ENCODE assay signal across 31 cellular contexts in the genomic region with DNA sequence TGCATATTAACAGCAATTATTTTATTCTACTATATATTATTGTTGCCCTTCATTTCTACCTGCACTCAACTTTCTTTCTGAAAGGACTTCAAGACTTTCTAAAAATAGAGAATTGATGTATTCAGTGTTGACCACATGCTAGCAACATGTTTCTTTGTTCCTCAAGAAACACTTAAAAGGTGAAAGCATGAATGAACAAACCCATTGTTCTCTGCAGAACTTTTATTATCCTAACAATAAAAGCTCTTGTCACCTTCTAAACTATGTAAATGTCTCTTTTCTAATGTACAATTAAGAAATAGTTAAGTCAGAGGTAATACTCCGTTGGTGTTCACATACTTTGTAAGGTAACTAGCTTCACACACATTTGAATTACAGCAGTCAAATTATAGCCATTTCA.
"Had no signal": no experiment of that assay in that cellular context is flagged by ENCODE, and none has a peak within 500 bp of the region (broad histone marks: within the 10 kb centered on the region; RNA-seq: fewer than 3 reads in every experiment).

No MANE protein-coding gene starts in this region.

- H3K27ac ChIP-seq: adrenal gland, body of pancreas, colonic mucosa, gastrocnemius medialis, left ventricle myocardium inferior, neural progenitor cell, parathyroid adenoma, right atrium auricular region, suprapubic skin, tibial artery, upper lobe of right lung had no signal

- H3K4me1 ChIP-seq: adrenal gland, body of pancreas, colonic mucosa, gastrocnemius medialis, left ventricle myocardium inferior, neural progenitor cell, parathyroid adenoma, right atrium auricular region, suprapubic skin, tibial artery, upper lobe of right lung had no signal

- H3K36me3 Mint-ChIP-seq: activated CD8-positive, alpha-beta memory T cell treated with anti-CD3 and anti-CD28 coated beads, Interleukin-2, amount 10 ng/mL, durations not matched to agents 7 days and 5 days; activated naive CD8-positive, alpha-beta T cell treated with anti-CD3 and anti-CD28 coated beads for 36 hours; natural killer cell; neural progenitor cell had no signal

- ATAC-seq: activated CD8-positive, alpha-beta memory T cell treated with anti-CD3 and anti-CD28 coated beads, Interleukin-2, amount 10 ng/mL, durations not matched to agents 7 days and 5 days; activated CD8-positive, alpha-beta T cell treated with anti-CD3 and anti-CD28 coated beads for 36 hours; body of pancreas; gastrocnemius medialis; natural killer cell; upper lobe of right lung had no signal

- H3K27me3 Mint-ChIP-seq: activated B cell treated with CpG ODN at 0.5 μM for 24 hours; activated CD8-positive, alpha-beta memory T cell treated with anti-CD3 and anti-CD28 coated beads, Interleukin-2, amount 10 ng/mL, durations not matched to agents 7 days and 5 days; activated CD8-positive, alpha-beta T cell treated with anti-CD3 and anti-CD28 coated beads for 36 hours; activated naive CD8-positive, alpha-beta T cell treated with anti-CD3 and anti-CD28 coated beads for 36 hours had no signal

- H3K27me3 ChIP-seq: adrenal gland, body of pancreas, colonic mucosa, gastrocnemius medialis, neural progenitor cell, right atrium auricular region, suprapubic skin, tibial artery, upper lobe of right lung had no signal

- H3K4me1 Mint-ChIP-seq: activated B cell treated with CpG ODN at 0.5 μM for 24 hours; activated CD8-positive, alpha-beta memory T cell treated with anti-CD3 and anti-CD28 coated beads, Interleukin-2, amount 10 ng/mL, durations not matched to agents 7 days and 5 days; activated naive CD8-positive, alpha-beta T cell treated with anti-CD3 and anti-CD28 coated beads for 36 hours; natural killer cell had no signal

- H3K4me3 Mint-ChIP-seq: activated B cell treated with CpG ODN at 0.5 μM for 24 hours; activated CD8-positive, alpha-beta memory T cell treated with anti-CD3 and anti-CD28 coated beads, Interleukin-2, amount 10 ng/mL, durations not matched to agents 7 days and 5 days; activated CD8-positive, alpha-beta T cell treated with anti-CD3 and anti-CD28 coated beads for 36 hours; activated naive CD8-positive, alpha-beta T cell treated with anti-CD3 and anti-CD28 coated beads for 36 hours; natural killer cell; neural progenitor cell had no signal

- H3K9me3 ChIP-seq: adrenal gland, body of pancreas, colonic mucosa, gastrocnemius medialis, left ventricle myocardium inferior, right atrium auricular region, suprapubic skin, tibial artery, upper lobe of right lung had no signal

- H3K36me3 ChIP-seq: adrenal gland, colonic mucosa, gastrocnemius medialis, left ventricle myocardium inferior, neural progenitor cell, right atrium auricular region, suprapubic skin, tibial artery, upper lobe of right lung had no signal

- FAIRE-seq: endometrium had no signal

- H3K27ac Mint-ChIP-seq: activated B cell treated with CpG ODN at 0.5 μM for 24 hours; activated CD8-positive, alpha-beta memory T cell treated with anti-CD3 and anti-CD28 coated beads, Interleukin-2, amount 10 ng/mL, durations not matched to agents 7 days and 5 days; activated CD8-positive, alpha-beta T cell treated with anti-CD3 and anti-CD28 coated beads for 36 hours; activated naive CD8-positive, alpha-beta T cell treated with anti-CD3 and anti-CD28 coated beads for 36 hours; activated T-helper 2 cell treated with anti-CD3 and anti-CD28 coated beads, Interferon-gamma antibody, Interleukin-2, Interleukin-4, amounts not matched to agents 10 μg/mL and 5 μg/mL and 100 μg/mL, durations not matched to agents 14 hours and 24 hours and 36 hours; natural killer cell; neural progenitor cell had no signal

- H3K9ac ChIP-seq: neural progenitor cell, parathyroid adenoma had no signal

- H3K9me3 Mint-ChIP-seq: activated B cell treated with CpG ODN at 0.5 μM for 24 hours; activated CD8-positive, alpha-beta T cell treated with anti-CD3 and anti-CD28 coated beads for 36 hours; neural progenitor cell had no signal

- H3K4me3 ChIP-seq: adrenal gland, body of pancreas, colonic mucosa, gastrocnemius medialis, left ventricle myocardium inferior, lung, neural progenitor cell, right atrium auricular region, suprapubic skin, tibial artery, upper lobe of right lung had no signal

- DNase-seq: activated B cell treated with CpG ODN at 0.5 μM for 24 hours; activated CD4-positive, alpha-beta T cell treated with anti-CD3 and anti-CD28 coated beads, Interleukin-2, amount 50 U/mL, for 1 hour; activated CD8-positive, alpha-beta memory T cell treated with anti-CD3 and anti-CD28 coated beads, Interleukin-2, amount 10 ng/mL, durations not matched to agents 7 days and 5 days; activated CD8-positive, alpha-beta T cell treated with anti-CD3 and anti-CD28 coated beads for 36 hours; activated naive CD4-positive, alpha-beta T cell; activated naive CD8-positive, alpha-beta T cell treated with anti-CD3 and anti-CD28 coated beads for 36 hours; activated T-cell treated with anti-CD3 and anti-CD28 coated beads, Interleukin-2, amount 50 U/mL, for 48 hours; adrenal gland; aorta; body of pancreas; colonic mucosa; effector CD8-positive, alpha-beta T cell; erythroblast; gastrocnemius medialis; glutamatergic neuron; islet precursor cell; left ventricle myocardium inferior; mesendoderm; natural killer cell; occipital lobe; stimulated activated naive CD4-positive, alpha-beta T cell; T-helper 9 cell; tibial artery; upper lobe of right lung had no signal
